ENCODE assay signal across 38 cellular contexts in genomic region chr1:178534137-178534868, GRCh38. TPM values are rescaled to one million over a fixed set of nuclear protein-coding genes. Genes with fewer than 3 reads are reported as not detected.
"Had no signal": no experiment of that assay in that cellular context is flagged by ENCODE, and none has a peak within 500 bp of the region (broad histone marks: within the 10 kb centered on the region; RNA-seq: fewer than 3 reads in every experiment).

No MANE protein-coding gene starts in this region.

- H3K27ac Mint-ChIP-seq: activated naive CD4-positive, alpha-beta T cell treated with anti-CD3 and anti-CD28 coated beads for 36 hours; activated naive CD8-positive, alpha-beta T cell treated with anti-CD3 and anti-CD28 coated beads for 36 hours; activated T-cell treated with anti-CD3 and anti-CD28 coated beads, Interleukin-2, amount 50 U/mL, for 72 hours; brain; effector memory CD8-positive, alpha-beta T cell; naive thymus-derived CD4-positive, alpha-beta T cell; stimulated activated naive CD8-positive, alpha-beta T cell treated with anti-CD3 and anti-CD28 coated beads, Interleukin-15, Interleukin-2, amounts not matched to agents 100 ng/mL and 50 ng/mL, for 24 hours; T-helper 1 cell treated with Interleukin-12 subunit alpha and Interleukin-12 subunit beta and Interleukin-4 antibody, amounts not matched to agents 30 μg/mL and 1 μg/mL, for 36 hours had no signal

- H3K4me3 Mint-ChIP-seq: activated naive CD4-positive, alpha-beta T cell treated with anti-CD3 and anti-CD28 coated beads for 36 hours; activated naive CD8-positive, alpha-beta T cell treated with anti-CD3 and anti-CD28 coated beads for 36 hours; activated T-cell treated with anti-CD3 and anti-CD28 coated beads, Interleukin-2, amount 50 U/mL, for 72 hours; brain; effector memory CD8-positive, alpha-beta T cell; naive thymus-derived CD4-positive, alpha-beta T cell; neural crest cell; stimulated activated naive CD8-positive, alpha-beta T cell treated with anti-CD3 and anti-CD28 coated beads, Interleukin-15, Interleukin-2, amounts not matched to agents 100 ng/mL and 50 ng/mL, for 24 hours; T-helper 1 cell treated with Interleukin-12 subunit alpha and Interleukin-12 subunit beta and Interleukin-4 antibody, amounts not matched to agents 30 μg/mL and 1 μg/mL, for 36 hours had no signal

- H3K4me3 ChIP-seq: adrenal gland, ascending aorta, gastroesophageal sphincter, hepatocyte, left ventricle myocardium inferior, thoracic aorta had no signal

- ATAC-seq: activated T-cell treated with anti-CD3 and anti-CD28 coated beads, Interleukin-2, amount 50 U/mL, for 72 hours; effector memory CD8-positive, alpha-beta T cell; gastroesophageal sphincter; naive thymus-derived CD4-positive, alpha-beta T cell; right cardiac atrium had no signal

- H3K36me3 ChIP-seq: adrenal gland, ascending aorta, gastroesophageal sphincter, left ventricle myocardium inferior, thoracic aorta had no signal

- H3K4me1 ChIP-seq: adrenal gland, ascending aorta had no signal

- H3K9me3 ChIP-seq: adrenal gland, ascending aorta, gastroesophageal sphincter, left ventricle myocardium inferior, thoracic aorta had no signal

- H3K27me3 Mint-ChIP-seq: effector memory CD8-positive, alpha-beta T cell; stimulated activated naive CD8-positive, alpha-beta T cell treated with anti-CD3 and anti-CD28 coated beads, Interleukin-15, Interleukin-2, amounts not matched to agents 100 ng/mL and 50 ng/mL, for 24 hours had no signal

- H3K27me3 ChIP-seq: adrenal gland, ascending aorta, gastroesophageal sphincter, hepatocyte had no signal

- H3K27ac ChIP-seq: adrenal gland, ascending aorta, gastroesophageal sphincter, hepatocyte, left ventricle myocardium inferior, thoracic aorta, VCaP had no signal

- H3K79me2 ChIP-seq: hepatocyte had no signal

- H2AFZ ChIP-seq: hepatocyte had no signal

- H3K4me1 Mint-ChIP-seq: activated naive CD8-positive, alpha-beta T cell treated with anti-CD3 and anti-CD28 coated beads for 36 hours had no signal

- DNase-seq: activated CD4-positive, alpha-beta T cell treated with anti-CD3 and anti-CD28 coated beads for 4 hours; activated CD4-positive, alpha-beta T cell treated with anti-CD3 and anti-CD28 coated beads, Interleukin-2, amount 50 U/mL, for 48 hours; activated naive CD4-positive, alpha-beta T cell treated with anti-CD3 and anti-CD28 coated beads for 36 hours; activated naive CD8-positive, alpha-beta T cell treated with anti-CD3 and anti-CD28 coated beads for 36 hours; activated T-cell treated with anti-CD3 and anti-CD28 coated beads, Interleukin-2, amount 50 U/mL, for 72 hours; cortex of kidney; effector memory CD8-positive, alpha-beta T cell; islet precursor cell; left ventricle myocardium inferior; naive thymus-derived CD4-positive, alpha-beta T cell; occipital lobe; right cardiac atrium; stimulated activated CD4-positive, alpha-beta T cell treated with anti-CD3 and anti-CD28 coated beads, Interleukin-12 subunit alpha, Interleukin-12 subunit beta, amount 100 ng/mL, for 4 hours; stimulated activated CD4-positive, alpha-beta T cell treated with anti-CD3 and anti-CD28 coated beads, Interleukin-4, amount 100 ng/mL, for 1 hour; SW 1271; T-helper 9 cell; trophoblast cell had no signal

- H3K9me3 Mint-ChIP-seq: activated naive CD4-positive, alpha-beta T cell treated with anti-CD3 and anti-CD28 coated beads for 36 hours; activated naive CD8-positive, alpha-beta T cell treated with anti-CD3 and anti-CD28 coated beads for 36 hours; activated T-cell treated with anti-CD3 and anti-CD28 coated beads, Interleukin-2, amount 50 U/mL, for 72 hours; brain; effector memory CD8-positive, alpha-beta T cell; naive thymus-derived CD4-positive, alpha-beta T cell; neural crest cell; stimulated activated naive CD8-positive, alpha-beta T cell treated with anti-CD3 and anti-CD28 coated beads, Interleukin-15, Interleukin-2, amounts not matched to agents 100 ng/mL and 50 ng/mL, for 24 hours; T-helper 1 cell treated with Interleukin-12 subunit alpha and Interleukin-12 subunit beta and Interleukin-4 antibody, amounts not matched to agents 30 μg/mL and 1 μg/mL, for 36 hours had no signal

- H3K36me3 Mint-ChIP-seq: activated naive CD8-positive, alpha-beta T cell treated with anti-CD3 and anti-CD28 coated beads for 36 hours; brain; naive thymus-derived CD4-positive, alpha-beta T cell had no signal

- H3K4me2 ChIP-seq: hepatocyte had no signal

RNA-seq across cellular contexts. Expression of gene TEX35, which starts 21.4 kb away (rescaled TPM):
- total RNA-seq: activated CD8-positive, alpha-beta memory T cell treated with anti-CD3 and anti-CD28 coated beads for 36 hours; activated naive CD4-positive, alpha-beta T cell treated with anti-CD3 and anti-CD28 coated beads for 36 hours; activated naive CD8-positive, alpha-beta T cell treated with anti-CD3 and anti-CD28 coated beads for 36 hours; activated T-cell treated with anti-CD3 and anti-CD28 coated beads, Interleukin-2, amount 50 U/mL, for 72 hours; adrenal gland; ascending aorta; cardiac septum; cerebellum; endothelial cell of umbilical vein; fibroblast of lung; gastroesophageal sphincter; hepatocyte; left ventricle myocardium inferior; lung microvascular endothelial cell; naive thymus-derived CD4-positive, alpha-beta T cell; neural crest cell; occipital lobe; pulmonary artery endothelial cell; skeletal muscle tissue; subcutaneous adipose tissue; thoracic aorta had no signal
- polyA plus RNA-seq: adrenal gland; endothelial cell of umbilical vein; hepatocyte; naive thymus-derived CD4-positive, alpha-beta T cell had no signal

RNA-seq across cellular contexts. Expression of gene CLEC20A, which starts 37.5 kb away (rescaled TPM):
- total RNA-seq: activated CD8-positive, alpha-beta memory T cell treated with anti-CD3 and anti-CD28 coated beads for 36 hours; activated naive CD4-positive, alpha-beta T cell treated with anti-CD3 and anti-CD28 coated beads for 36 hours; activated naive CD8-positive, alpha-beta T cell treated with anti-CD3 and anti-CD28 coated beads for 36 hours; activated T-cell treated with anti-CD3 and anti-CD28 coated beads, Interleukin-2, amount 50 U/mL, for 72 hours; adrenal gland; ascending aorta; cardiac septum; cerebellum; endothelial cell of umbilical vein; fibroblast of lung; fibroblast of villous mesenchyme; gastroesophageal sphincter; hepatocyte; left ventricle myocardium inferior; lung microvascular endothelial cell; naive thymus-derived CD4-positive, alpha-beta T cell; neural crest cell; occipital lobe; pulmonary artery endothelial cell; skeletal muscle tissue; subcutaneous adipose tissue had no signal
- polyA plus RNA-seq: adrenal gland; endothelial cell of umbilical vein; esophagus; fibroblast of lung; hepatocyte; naive thymus-derived CD4-positive, alpha-beta T cell had no signal
